ENCODE assay signal across 16 cellular contexts in the genomic region with DNA sequence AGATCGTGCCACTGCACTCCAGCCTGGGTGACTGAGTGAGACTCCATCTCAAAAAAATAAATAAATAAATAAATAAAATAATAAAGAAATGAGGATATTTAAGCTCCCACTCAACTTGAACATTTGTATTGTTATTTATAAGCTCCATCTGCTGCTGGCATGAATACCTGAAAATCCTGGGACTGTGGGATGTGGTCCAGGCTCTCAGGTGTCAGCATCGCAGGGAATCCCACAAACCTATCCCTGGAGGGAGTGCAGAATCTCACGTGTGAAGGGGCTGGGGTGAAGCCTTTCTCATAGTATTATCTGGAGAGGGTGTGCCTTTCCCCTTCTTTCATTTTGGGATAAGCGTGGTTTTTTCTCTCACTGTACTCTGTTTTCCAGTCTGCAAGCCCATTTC. TPM values are rescaled to one million over a fixed set of nuclear protein-coding genes. Genes with fewer than 3 reads are reported as not detected.
DNase-seq lines count a peak whose midpoint lies in the region; TF ChIP-seq lines count a peak whose summit lies in the region.
"Had no signal": no experiment of that assay in that cellular context is flagged by ENCODE, and none has a peak within 500 bp of the region (broad histone marks: within the 10 kb centered on the region; RNA-seq: fewer than 3 reads in every experiment).

No MANE protein-coding gene starts in this region.

- no peaks in the 10 kb centered on the region for H3K9me3 Mint-ChIP-seq in osteocyte (ENCODE audit: unreplicated experiment)
- H3K9me3 Mint-ChIP-seq in glutamatergic neuron (ENCODE audit: unreplicated experiment): no peaks in the 10 kb centered on the region
- H3K9me3 Mint-ChIP-seq: CD8-positive, alpha-beta T cell; H9 had no signal

- no peaks in the 10 kb centered on the region for H3K36me3 Mint-ChIP-seq in osteocyte (ENCODE audit: unreplicated experiment)
- H3K36me3 Mint-ChIP-seq in glutamatergic neuron (ENCODE audit: unreplicated experiment): no peaks in the 10 kb centered on the region
- H3K36me3 Mint-ChIP-seq: CD4-positive, CD25-positive, alpha-beta regulatory T cell; CD8-positive, alpha-beta T cell had no signal

- H3K4me3 Mint-ChIP-seq in osteocyte (ENCODE audit: unreplicated experiment) (no peak overlapping the region), glutamatergic neuron (ENCODE audit: unreplicated experiment) (no peak overlapping the region)
- H3K4me3 Mint-ChIP-seq: B cell; CD4-positive, CD25-positive, alpha-beta regulatory T cell; CD8-positive, alpha-beta T cell; GM23338; H9 had no signal

- H3K4me1 Mint-ChIP-seq in osteocyte (ENCODE audit: unreplicated experiment) (peaks cover 16% of the 10 kb centered on the region), glutamatergic neuron (ENCODE audit: low read depth, unreplicated experiment) (no peaks in the 10 kb centered on the region)

- TF ChIP-seq CTCF in osteocyte (IDR thresholded peaks at IDR 0.05) (no peak), glutamatergic neuron (IDR thresholded peaks at IDR 0.05; ENCODE audit: partially characterized antibody, unreplicated experiment) (no peak)

- DNase-seq in DMS 273 (lab: John Stamatoyannopoulos, UW; ENCODE audit: unreplicated experiment): peak; percentile 28
- DNase-seq in DMS 273 treated with DMSO at 0.1 percent for 48 hours (lab: John Stamatoyannopoulos, UW): no peak
- peak; percentile 14 for DNase-seq in NCI-H2171 treated with DMSO at 0.1 percent for 48 hours (lab: John Stamatoyannopoulos, UW)
- DNase-seq in NCI-H2171 (lab: John Stamatoyannopoulos, UW): no peak
- DNase-seq in NCI-H1694 treated with DMSO at 0.1 percent for 48 hours (lab: John Stamatoyannopoulos, UW): peak; percentile 35
- peak; percentile 23 for DNase-seq in osteocyte (ENCODE audit: extremely low spot score, unreplicated experiment)
- DNase-seq in glutamatergic neuron: no peak
- DNase-seq in COLO668 (lab: John Stamatoyannopoulos, UW; ENCODE audit: unreplicated experiment): no peak
- DNase-seq: CD4-positive, CD25-positive, alpha-beta regulatory T cell; CD8-positive, alpha-beta T cell; DMS153; DND-41; GDM1; H9 had no signal

- peaks cover 4% of the 10 kb centered on the region for H3K27me3 Mint-ChIP-seq in osteocyte (ENCODE audit: unreplicated experiment)
- peaks cover 4% of the 10 kb centered on the region for H3K27me3 Mint-ChIP-seq in glutamatergic neuron (ENCODE audit: unreplicated experiment)

- H3K27ac Mint-ChIP-seq in osteocyte (ENCODE audit: unreplicated experiment): no peak overlapping the region
- H3K27ac Mint-ChIP-seq in glutamatergic neuron (ENCODE audit: unreplicated experiment): no peak overlapping the region
- H3K27ac Mint-ChIP-seq: B cell; CD4-positive, CD25-positive, alpha-beta regulatory T cell; CD8-positive, alpha-beta T cell; GM23338; H9 had no signal

RNA-seq across cellular contexts. Expression of a gene that starts 47.4 kb away (rescaled TPM):
- 43.2 and 44.2 TPM in 2 replicates for total RNA-seq in osteocyte
- 22.1 TPM for total RNA-seq in glutamatergic neuron (ENCODE audit: unreplicated experiment)

Comparison
In these comparisons a context has a peak if more than half of its experiments do, and no peak if none do; other contexts are left out.
1. DNase-seq: peak in DMS 273 (single experiment), NCI-H2171 treated with DMSO at 0.1 percent for 48 hours (single experiment), NCI-H1694 treated with DMSO at 0.1 percent for 48 hours (single experiment) and osteocyte (single experiment); none in DMS 273 treated with DMSO at 0.1 percent for 48 hours (single experiment), NCI-H2171 (single experiment), glutamatergic neuron (single experiment) and COLO668 (single experiment).